ENCODE assay signal across 28 cellular contexts in genomic region chr10:90997670-90998069, GRCh38.
"Had no signal": no experiment of that assay in that cellular context is flagged by ENCODE, and none has a peak within 500 bp of the region (broad histone marks: within the 10 kb centered on the region; RNA-seq: fewer than 3 reads in every experiment).

No MANE protein-coding gene starts in this region.

- ATAC-seq: activated naive CD4-positive, alpha-beta T cell treated with anti-CD3 and anti-CD28 coated beads, Interleukin-2, amount 50 U/mL, for 72 hours; activated T-cell treated with anti-CD3 and anti-CD28 coated beads, Interleukin-2, amount 50 U/mL, for 72 hours; heart right ventricle; lower lobe of right lung; sciatic nerve; stimulated activated effector memory CD8-positive, alpha-beta T cell treated with anti-CD3 and anti-CD28 coated beads, Interleukin-12 subunit alpha, Interleukin-12 subunit beta, amount 100 ng/mL, for 72 hours; upper lobe of right lung had no signal

- H3K4me3 ChIP-seq: esophagus squamous epithelium, heart right ventricle, lower lobe of right lung, ovary, stomach, thyroid gland, upper lobe of right lung had no signal

- DNase-seq: activated CD4-positive, alpha-beta T cell treated with anti-CD3 and anti-CD28 coated beads for 4 hours; activated CD4-positive, alpha-beta T cell treated with anti-CD3 and anti-CD28 coated beads, Interleukin-2, amount 50 U/mL, for 4 hours; activated CD4-positive, CD25-positive, alpha-beta regulatory T cell; activated naive CD4-positive, alpha-beta T cell; activated T-cell treated with anti-CD3 and anti-CD28 coated beads for 4 hours; activated T-cell treated with anti-CD3 and anti-CD28 coated beads, Interleukin-2, amount 50 U/mL, for 72 hours; anterior cingulate cortex; effector CD8-positive, alpha-beta T cell; esophagus squamous epithelium; foreskin melanocyte; heart right ventricle; lower lobe of right lung; mesendoderm; nephron progenitor cell; ovary; small intestine; stimulated activated CD4-positive, alpha-beta T cell treated with anti-CD3 and anti-CD28 coated beads, Interleukin-4, amount 100 ng/mL, for 24 hours; stomach; T-helper 2 cell; thyroid gland; upper lobe of right lung had no signal

- H3K27ac ChIP-seq: epithelial cell of prostate, esophagus squamous epithelium, heart right ventricle, lower lobe of right lung, ovary, stomach, thyroid gland, upper lobe of right lung had no signal

- H3K4me1 ChIP-seq: esophagus squamous epithelium, stomach, thyroid gland, upper lobe of right lung had no signal

- H3K9me3 ChIP-seq: esophagus squamous epithelium, heart right ventricle, lower lobe of right lung, ovary, stomach, thyroid gland, upper lobe of right lung had no signal

- H3K4me3 Mint-ChIP-seq: activated T-cell treated with anti-CD3 and anti-CD28 coated beads, Interleukin-2, amount 50 U/mL, for 72 hours; nephron progenitor cell; stimulated activated effector memory CD8-positive, alpha-beta T cell treated with anti-CD3 and anti-CD28 coated beads, Interleukin-12 subunit alpha, Interleukin-12 subunit beta, amount 100 ng/mL, for 72 hours had no signal

- FAIRE-seq: colon, endometrium, small intestine had no signal

- H3K36me3 ChIP-seq: esophagus squamous epithelium, heart right ventricle, lower lobe of right lung, ovary, stomach, thyroid gland, upper lobe of right lung had no signal

- H3K9me3 Mint-ChIP-seq: activated naive CD4-positive, alpha-beta T cell treated with anti-CD3 and anti-CD28 coated beads, Interleukin-2, amount 50 U/mL, for 72 hours; activated T-cell treated with anti-CD3 and anti-CD28 coated beads, Interleukin-2, amount 50 U/mL, for 72 hours; nephron progenitor cell; stimulated activated effector memory CD8-positive, alpha-beta T cell treated with anti-CD3 and anti-CD28 coated beads, Interleukin-12 subunit alpha, Interleukin-12 subunit beta, amount 100 ng/mL, for 72 hours had no signal

- H3K4me1 Mint-ChIP-seq: nephron progenitor cell had no signal

- H3K36me3 Mint-ChIP-seq: activated naive CD4-positive, alpha-beta T cell treated with anti-CD3 and anti-CD28 coated beads, Interleukin-2, amount 50 U/mL, for 72 hours; stimulated activated effector memory CD8-positive, alpha-beta T cell treated with anti-CD3 and anti-CD28 coated beads, Interleukin-12 subunit alpha, Interleukin-12 subunit beta, amount 100 ng/mL, for 72 hours had no signal

- H3K27me3 ChIP-seq: esophagus squamous epithelium, heart right ventricle, stomach, thyroid gland, upper lobe of right lung had no signal

- H3K27ac Mint-ChIP-seq: activated naive CD4-positive, alpha-beta T cell treated with anti-CD3 and anti-CD28 coated beads, Interleukin-2, amount 50 U/mL, for 72 hours; activated T-cell treated with anti-CD3 and anti-CD28 coated beads, Interleukin-2, amount 50 U/mL, for 72 hours; nephron progenitor cell; progenitor cell of endocrine pancreas; stimulated activated effector memory CD8-positive, alpha-beta T cell treated with anti-CD3 and anti-CD28 coated beads, Interleukin-12 subunit alpha, Interleukin-12 subunit beta, amount 100 ng/mL, for 72 hours had no signal
